15 cellular contexts compared by ENCODE assay signal in genomic region chr17:7211512-7212277, GRCh38. TPM values are rescaled to one million over a fixed set of nuclear protein-coding genes. Genes with fewer than 3 reads are reported as not detected.
A peak's percentile ranks its signal among the peaks of the same experiment; 100 is the strongest.
DNase-seq lines count a peak whose midpoint lies in the region; ATAC-seq and TF ChIP-seq lines count a peak whose summit lies in the region.
"Had no signal": no experiment of that assay in that cellular context is flagged by ENCODE, and none has a peak within 500 bp of the region (broad histone marks: within the 10 kb centered on the region; RNA-seq: fewer than 3 reads in every experiment).

No MANE protein-coding gene starts in this region.

- H3K4me3 ChIP-seq in NT2/D1 (ENCODE audit: insufficient read length, low read depth): no peak overlapping the region
- H3K4me3 ChIP-seq in fibroblast of mammary gland (ENCODE audit: control insufficient read depth, low read depth, low read length): peak overlapping the region; percentile 17
- H3K4me3 ChIP-seq in neural cell (ENCODE audit: low read length): peak overlapping the region; percentile 62
- H3K4me3 ChIP-seq in aorta (ENCODE audit: low read length in 2 of 2): no peak overlapping the region
- no peak overlapping the region for H3K4me3 ChIP-seq in ascending aorta
- H3K4me3 ChIP-seq: spleen, suprapubic skin had no signal

- peaks cover 67% of the 10 kb centered on the region for H3K79me2 ChIP-seq in neural cell (replicated peaks; ENCODE audit: insufficient read depth, low read length)

- no peak for TF ChIP-seq EP300 in neural cell (conservative IDR thresholded peaks at IDR 0.05; ENCODE audit: poor library complexity, severe bottlenecking)

- TF ChIP-seq CTCF in fibroblast of mammary gland (conservative IDR thresholded peaks at IDR 0.05; ENCODE audit: control insufficient read depth, insufficient read depth, low read depth, low read length): no peak
- TF ChIP-seq CTCF in neural cell (IDR thresholded peaks at IDR 0.05; ENCODE audit: poor library complexity, severe bottlenecking): no peak
- no peak for TF ChIP-seq CTCF in ascending aorta (IDR thresholded peaks at IDR 0.05)

- DNase-seq in G401 (ENCODE audit: low spot score) (peak; percentile 6), NT2/D1 (ENCODE audit: low read depth, low spot score) (no peak), fibroblast of mammary gland (ENCODE audit: low read depth) (no peak), aorta (no peak), ascending aorta (ENCODE audit: low spot score in 2 of 2) (no peak)
- DNase-seq: activated CD8-positive, alpha-beta T cell treated with anti-CD3 and anti-CD28 coated beads, Interleukin-2, amount 10 ng/mL, durations not matched to agents 7 days and 5 days; activated effector memory CD4-positive, alpha-beta T cell treated with Interleukin-2 at 50 U/mL for 16 hours; central memory CD4-positive, alpha-beta T cell; NCI-H1436; NCI-H524 treated with DMSO at 0.1 percent for 48 hours; spleen had no signal

- peak overlapping the region; percentile 79 for H3K4me2 ChIP-seq in neural cell (ENCODE audit: low read length)

- H3K36me3 ChIP-seq in NT2/D1 (ENCODE audit: insufficient read depth, insufficient read length, low read length) (no peaks in the 10 kb centered on the region), neural cell (ENCODE audit: insufficient read depth, low read length) (no peaks in the 10 kb centered on the region), aorta (ENCODE audit: control insufficient read depth in 1 of 2, insufficient read depth in 2 of 2, low read length in 1 of 2) (no peaks in the 10 kb centered on the region), ascending aorta (no peaks in the 10 kb centered on the region)
- H3K36me3 ChIP-seq: spleen, suprapubic skin had no signal

- no peak for TF ChIP-seq RAD21 in neural cell (conservative IDR thresholded peaks at IDR 0.05)

- H2AFZ ChIP-seq in neural cell (ENCODE audit: low read depth, low read length): no peak overlapping the region

- no peaks in the 10 kb centered on the region for H3K9me2 ChIP-seq in neural cell (ENCODE audit: insufficient read depth, low read length)

- ATAC-seq in HG02938 (IDR thresholded peaks at IDR 0.05; ENCODE audit: unreplicated experiment) (no peak), aorta (ENCODE audit: low FRiP score) (no peak), GM18909 (IDR thresholded peaks at IDR 0.05; ENCODE audit: poor library complexity, unreplicated experiment) (no peak)
- ATAC-seq: activated CD8-positive, alpha-beta T cell treated with anti-CD3 and anti-CD28 coated beads, Interleukin-2, amount 10 ng/mL, durations not matched to agents 7 days and 5 days had no signal

- H3K27ac ChIP-seq in neural cell (ENCODE audit: low read length): peak overlapping the region; percentile 98
- no peak overlapping the region for H3K27ac ChIP-seq in aorta (ENCODE audit: low read depth in 1 of 2, low read length in 2 of 2)
- no peak overlapping the region for H3K27ac ChIP-seq in ascending aorta
- H3K27ac ChIP-seq: spleen, suprapubic skin had no signal

- peaks cover 12% of the 10 kb centered on the region for H3K4me1 ChIP-seq in NT2/D1 (ENCODE audit: insufficient read depth, insufficient read length)
- no peaks in the 10 kb centered on the region for H3K4me1 ChIP-seq in aorta (ENCODE audit: control insufficient read depth in 1 of 2, insufficient read depth in 2 of 2, low read length in 2 of 2)
- peaks cover 12% of the 10 kb centered on the region in 2 donors for H3K4me1 ChIP-seq in ascending aorta

- no peaks in the 10 kb centered on the region for H4K20me1 ChIP-seq in neural cell (ENCODE audit: insufficient read depth)

- intact Hi-C loops in aorta (cut with DNase I) (no loop called here), ascending aorta (cut with DNase I) (loop anchor here (10.0 kb wide), 1 partner anchor 623 kb away; the partner anchor contains the start of gene KDM6B)

- H3K9me3 ChIP-seq in NT2/D1 (ENCODE audit: insufficient read depth, low read length) (no peaks in the 10 kb centered on the region), neural cell (ENCODE audit: low read length) (no peaks in the 10 kb centered on the region), aorta (ENCODE audit: control insufficient read depth, low read length) (no peaks in the 10 kb centered on the region), ascending aorta (no peaks in the 10 kb centered on the region)
- H3K9me3 ChIP-seq: spleen, suprapubic skin had no signal

- H3K9ac ChIP-seq in NT2/D1 (ENCODE audit: insufficient read length, low read depth): peak overlapping the region; percentile 50
- H3K9ac ChIP-seq in neural cell (ENCODE audit: low read length): peak overlapping the region; percentile 55

- H3K27me3 ChIP-seq in NT2/D1 (ENCODE audit: insufficient read depth, insufficient read length): no peaks in the 10 kb centered on the region
- no peaks in the 10 kb centered on the region for H3K27me3 ChIP-seq in neural cell (ENCODE audit: insufficient read depth, low read depth, low read length)
- no peaks in the 10 kb centered on the region for H3K27me3 ChIP-seq in aorta (ENCODE audit: control insufficient read depth in 1 of 2, insufficient read depth in 2 of 2, low read length in 1 of 2)
- H3K27me3 ChIP-seq in ascending aorta: no peaks in the 10 kb centered on the region
- H3K27me3 ChIP-seq: spleen, suprapubic skin had no signal

- 36 to 40% methylated on average over 21 to 36 of the region's 36 CpGs for WGBS in aorta, 2 donors

- H3F3A ChIP-seq in neural cell (ENCODE audit: insufficient read depth, low read length, poor library complexity, severe bottlenecking): peaks cover 4% of the 10 kb centered on the region

- in situ Hi-C loops in G401 (cut with HindIII; ENCODE audit: low sequenced_read_pairs): no loop called here

TF ChIP-seq in neural cell, 6 proteins besides CTCF, POLR2A, EP300 and RAD21:
- no peak for TF ChIP-seq EZH2 (IDR thresholded peaks at IDR 0.05; ENCODE audit: borderline replicate concordance, insufficient read depth, low read length, poor library complexity, severe bottlenecking)
- TF ChIP-seq POLR2AphosphoS5 (IDR thresholded peaks at IDR 0.05): no peak
- no peak for TF ChIP-seq MXI1 (conservative IDR thresholded peaks at IDR 0.05; ENCODE audit: poor library complexity, severe bottlenecking)
- TF ChIP-seq TAF1 (IDR thresholded peaks at IDR 0.05; ENCODE audit: low read depth): no peak
- no peak for TF ChIP-seq REST (IDR thresholded peaks at IDR 0.05; ENCODE audit: borderline replicate concordance)
- no peak for TF ChIP-seq SMC3 (conservative IDR thresholded peaks at IDR 0.05; ENCODE audit: poor library complexity)
TF ChIP-seq in neural cell: peak in this region for 0.

RNA-seq across cellular contexts. Expression of gene DLG4, which starts 7.9 kb away (rescaled TPM):
- 15.5 and 18.8 TPM in 2 replicates for total RNA-seq in G401 (2014; rRNA removed; shearing (Covaris generic))
- polyA plus RNA-seq in neural cell (126 and 145 TPM in 2 replicates), aorta (10 to 100 TPM in 1 of 2 donors, 1 to 10 TPM in 1; 6.6 to 15.4 TPM)
- 124 and 136 TPM in 2 replicates for polyA minus RNA-seq in neural cell
- total RNA-seq in aorta (10 to 100 TPM; 23.3 to 54.7 TPM), ascending aorta (34.9 TPM)

RNA-seq across cellular contexts. Expression of gene ACADVL, which starts 8.0 kb away (rescaled TPM):
- 399 and 405 TPM in 2 replicates for total RNA-seq in G401 (2014; rRNA removed; shearing (Covaris generic))
- 397 and 483 TPM in 2 replicates for polyA plus RNA-seq in neural cell
- polyA minus RNA-seq in neural cell: 81.0 and 90.6 TPM in 2 replicates
- total RNA-seq in aorta: 100 to 1,000 TPM; 387 to 486 TPM
- 1,000 to 10,000 TPM in 1 of 2 donors, 100 to 1,000 TPM in 1; 159 to 1,724 TPM for polyA plus RNA-seq in aorta
- total RNA-seq in ascending aorta: 1,048 TPM

RNA-seq across cellular contexts. Expression of gene DVL2, which starts 22.6 kb away (rescaled TPM):
- 89.9 and 99.0 TPM in 2 replicates for total RNA-seq in G401 (2014; rRNA removed; shearing (Covaris generic))
- polyA plus RNA-seq in neural cell (41.1 and 59.2 TPM in 2 replicates), aorta (10 to 100 TPM; 10.0 to 25.0 TPM)
- 84.3 and 92.8 TPM in 2 replicates for polyA minus RNA-seq in neural cell
- total RNA-seq in aorta (10 to 100 TPM; 25.2 to 45.6 TPM), ascending aorta (17.2 TPM)

RNA-seq across cellular contexts. Expression of gene PHF23, which starts 27.6 kb away (rescaled TPM):
- 113 and 121 TPM in 2 replicates for total RNA-seq in G401 (2014; rRNA removed; shearing (Covaris generic))
- 55.7 and 60.3 TPM in 2 replicates for polyA plus RNA-seq in neural cell
- 53.1 and 54.8 TPM in 2 replicates for polyA minus RNA-seq in neural cell
- total RNA-seq in aorta: 10 to 100 TPM; 24.4 to 30.8 TPM
- polyA plus RNA-seq in aorta: 10 to 100 TPM; 19.2 to 28.4 TPM
- 13.3 TPM for total RNA-seq in ascending aorta

RNA-seq across cellular contexts. Expression of gene GABARAP, which starts 30.6 kb away (rescaled TPM):
- 227 and 249 TPM in 2 replicates for total RNA-seq in G401 (2014; rRNA removed; shearing (Covaris generic))
- polyA plus RNA-seq in neural cell (384 and 512 TPM in 2 replicates), aorta (100 to 1,000 TPM; 801 to 895 TPM)
- polyA minus RNA-seq in neural cell: 280 and 287 TPM in 2 replicates
- total RNA-seq in aorta (100 to 1,000 TPM; 405 to 430 TPM), ascending aorta (422 TPM)

Comparison
In these comparisons a context has a peak if more than half of its experiments do, and no peak if none do; other contexts are left out.
1. H3K4me3 ChIP-seq: peak in fibroblast of mammary gland (single experiment) and neural cell (single experiment); none in NT2/D1 (single experiment), aorta (0 of 2) and ascending aorta (0 of 2).